ENCODE assay signal across 8 cellular contexts in genomic region chr11:134252539-134253188, GRCh38.
DNase-seq lines count a peak whose midpoint lies in the region; ATAC-seq lines count a peak whose summit lies in the region.

No MANE protein-coding gene starts in this region.

- peaks cover 45% of the 10 kb centered on the region for H3K36me3 ChIP-seq in KOPT-K1 (ENCODE audit: insufficient read depth, low read length)

- peak overlapping the region; percentile 88 for H3K27ac Mint-ChIP-seq in activated T-cell treated with anti-CD3 and anti-CD28 coated beads, Interleukin-2, amount 50 U/mL, for 24 hours

- H3K9me3 ChIP-seq in KOPT-K1 (ENCODE audit: insufficient read depth, low read length, poor library complexity, severe bottlenecking): no peaks in the 10 kb centered on the region

- H3K27me3 Mint-ChIP-seq in activated T-cell treated with anti-CD3 and anti-CD28 coated beads, Interleukin-2, amount 50 U/mL, for 24 hours: no peaks in the 10 kb centered on the region

- H3K36me3 Mint-ChIP-seq in activated T-cell treated with anti-CD3 and anti-CD28 coated beads, Interleukin-2, amount 50 U/mL, for 24 hours (ENCODE audit: low read depth): peaks cover 72% of the 10 kb centered on the region

- peaks cover 48% of the 10 kb centered on the region for H3K4me1 Mint-ChIP-seq in activated T-cell treated with anti-CD3 and anti-CD28 coated beads, Interleukin-2, amount 50 U/mL, for 24 hours (ENCODE audit: low read depth)

- H3K27ac ChIP-seq in KOPT-K1 (ENCODE audit: low read depth, low read length, poor library complexity, severe bottlenecking): peak overlapping the region; percentile 67

- DNase-seq in GM04503 (ENCODE audit: low read depth) (peak; percentile 28), germinal center (ENCODE audit: low spot score) (peak; percentile 18), pons (ENCODE audit: low spot score) (peak; percentile 43)
- peak; percentile 64 for DNase-seq in activated T-cell treated with anti-CD3 and anti-CD28 coated beads, Interleukin-2, amount 50 U/mL, for 24 hours
- DNase-seq in central memory CD4-positive, alpha-beta T cell: no peak
- DNase-seq in stimulated activated naive CD4-positive, alpha-beta T cell treated with Interleukin-2 at 50 U/mL for 16 hours (lab: John Stamatoyannopoulos, UW): no peak

- peak; percentile 25 for ATAC-seq in GM21825 (IDR thresholded peaks at IDR 0.05; ENCODE audit: unreplicated experiment)

- peak overlapping the region; percentile 86 for H3K4me3 Mint-ChIP-seq in activated T-cell treated with anti-CD3 and anti-CD28 coated beads, Interleukin-2, amount 50 U/mL, for 24 hours

- no peaks in the 10 kb centered on the region for H3K9me3 Mint-ChIP-seq in activated T-cell treated with anti-CD3 and anti-CD28 coated beads, Interleukin-2, amount 50 U/mL, for 24 hours

Comparison
In these comparisons a context has a peak if more than half of its experiments do, and no peak if none do; other contexts are left out.
1. DNase-seq: peak in GM04503 (single experiment), activated T-cell treated with anti-CD3 and anti-CD28 coated beads, Interleukin-2, amount 50 U/mL, for 24 hours (single experiment), germinal center (single experiment) and pons (single experiment); none in central memory CD4-positive, alpha-beta T cell (single experiment) and stimulated activated naive CD4-positive, alpha-beta T cell treated with Interleukin-2 at 50 U/mL for 16 hours (single experiment).